8 cellular contexts compared by ENCODE assay signal in the genomic region with DNA sequence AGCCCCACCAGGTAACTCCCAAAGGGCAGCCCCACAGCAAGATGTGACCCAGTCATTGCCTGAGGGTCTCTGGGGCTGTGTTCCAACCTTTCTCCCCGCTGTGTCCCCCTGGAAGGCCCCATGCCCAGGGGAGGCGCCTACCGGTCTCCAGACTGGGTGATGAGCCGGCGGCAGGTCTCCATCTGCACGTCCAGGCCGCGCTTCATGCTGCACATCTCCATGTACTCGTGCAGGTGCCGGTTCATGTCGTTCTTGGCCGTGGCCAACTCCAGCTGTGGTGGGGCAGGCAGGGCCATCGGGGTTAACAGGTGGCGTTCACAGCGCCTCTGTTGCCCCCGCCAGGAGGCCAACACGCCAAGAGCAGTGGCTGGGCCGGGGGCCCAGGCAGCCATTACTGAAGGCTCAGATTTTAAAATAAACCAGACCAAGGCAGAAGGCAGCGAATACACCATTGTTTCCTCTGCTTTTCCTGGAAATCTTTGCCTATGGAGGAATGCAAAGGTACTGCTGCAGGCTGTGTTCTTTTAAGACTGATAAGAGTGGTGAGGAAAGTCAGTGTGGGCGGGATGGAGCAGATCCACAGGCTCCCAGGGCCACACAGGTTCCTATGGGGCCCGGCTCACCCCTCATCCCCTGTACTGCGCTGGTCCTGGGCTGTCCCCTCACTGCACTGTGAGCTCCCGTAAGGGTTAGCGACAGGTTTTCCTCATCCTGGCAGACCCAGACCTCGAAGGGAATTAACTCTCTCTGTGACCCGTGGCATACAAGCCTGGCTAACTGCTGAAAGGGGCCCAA. TPM values are rescaled to one million over a fixed set of nuclear protein-coding genes. Genes with fewer than 3 reads are reported as not detected.
A peak's percentile ranks its signal among the peaks of the same experiment; 100 is the strongest.
DNase-seq lines count a peak whose midpoint lies in the region; ATAC-seq and TF ChIP-seq lines count a peak whose summit lies in the region.

No MANE protein-coding gene starts in this region.

- peak overlapping the region; percentile 83 for H3K27ac ChIP-seq in AG04450 (ENCODE audit: low read depth, low read length)
- peak overlapping the region; percentile 65; the same call in 1 of the 2 replicates for H3K27ac ChIP-seq in IMR-90 (ENCODE audit: insufficient read depth, low read length)
- peak overlapping the region; percentile 97 for H3K27ac ChIP-seq in neutrophil

- dilution Hi-C loops in IMR-90 (cut with HindIII; ENCODE audit: low sequenced_read_pairs, unreplicated experiment) = no loop called here

- no peak for ATAC-seq in IMR-90 (ENCODE audit: low read depth)
- ATAC-seq in HG03196 (IDR thresholded peaks at IDR 0.05; ENCODE audit: unreplicated experiment) = no peak
- no peak for ATAC-seq in GM18909 (IDR thresholded peaks at IDR 0.05; ENCODE audit: poor library complexity, unreplicated experiment)

- no peak overlapping the region for H3K56ac ChIP-seq in IMR-90 (ENCODE audit: extremely low read depth, insufficient read depth, low read length)

- H3K9me1 ChIP-seq in IMR-90 (ENCODE audit: insufficient read depth, low read length) = peaks cover 4% of the 10 kb centered on the region

- 84% methylated on average over 18 of the region's 26 CpGs; no CpG with 5 or more reads in 1 of the 2 experiments for WGBS in IMR-90 (ENCODE audit: extremely low coverage in 2 of 2, insufficient read length in 1 of 2), 2 experiments

- H3K27me3 ChIP-seq in AG04450 (ENCODE audit: control insufficient read depth, insufficient read depth, low read length) = no peaks in the 10 kb centered on the region
- H3K27me3 ChIP-seq in IMR-90 (ENCODE audit: control insufficient read depth, insufficient read depth, low read length) = no peaks in the 10 kb centered on the region
- H3K27me3 ChIP-seq in endocrine pancreas (ENCODE audit: control insufficient read depth, insufficient read depth, low read length) = no peaks in the 10 kb centered on the region
- H3K27me3 ChIP-seq in neutrophil = no peaks in the 10 kb centered on the region

- intact Hi-C loops in IMR-90 (cut with micrococcal nuclease) = loop anchor here (2.0 kb wide), 1 partner anchor 71 kb away; a partner anchor contains a TSS

- peak overlapping the region; percentile 32 for H2AFZ ChIP-seq in IMR-90 (replicated peaks; ENCODE audit: low read length, poor library complexity)

- H3K4me2 ChIP-seq in IMR-90 (ENCODE audit: low read depth, low read length) = no peak overlapping the region

- H2AK5ac ChIP-seq in IMR-90 (ENCODE audit: low read depth, low read length) = no peak overlapping the region

- peak overlapping the region in 1 of 2 experiments; percentile 35; a peak in 1 of 4 replicates for H4K8ac ChIP-seq in IMR-90 (ENCODE audit: low read depth in 2 of 2, low read length in 2 of 2)

- CTCF ChIA-PET in AG04450 (lab: Charles Lee) (interaction anchor here (4.2 kb wide), 1 partner anchor 9 kb away, joined by 103 read pairs; no protein-coding TSS in a partner anchor), IMR-90 (lab: Yijun Ruan, JAX) (interaction anchor here (0.6 kb wide), 1 partner anchor 24 kb away, joined by 3 read pairs; no protein-coding TSS in a partner anchor)

- H3K4me1 ChIP-seq in IMR-90 (ENCODE audit: control insufficient read depth, insufficient read depth, low read length) (peaks cover 11% of the 10 kb centered on the region; the same call in 1 of the 2 replicates), endocrine pancreas (ENCODE audit: control insufficient read depth, insufficient read depth, low read length) (no peaks in the 10 kb centered on the region), neutrophil (ENCODE audit: control insufficient read depth in 1 of 2, insufficient read depth in 1 of 2, low read depth in 1 of 2, low read length in 1 of 2) (peaks cover 54 to 57% of the 10 kb centered on the region in 2 experiments)

- no peak for TF ChIP-seq POLR2A in IMR-90 (IDR thresholded peaks at IDR 0.05; ENCODE audit: low read depth, low read length)

- H2BK15ac ChIP-seq in IMR-90 (ENCODE audit: low read depth, low read length) = no peak overlapping the region

- peak overlapping the region; percentile 12; the same call in 1 of the 2 replicates for H2BK20ac ChIP-seq in IMR-90 (ENCODE audit: low read depth, low read length)

- H3K23ac ChIP-seq in IMR-90 (ENCODE audit: low read depth, low read length) = peak overlapping the region; percentile 35; the same call in 1 of the 2 replicates

- DNase-seq in AG04450 (ENCODE audit: low read depth, low spot score) (no peak), IMR-90 (no peak), SHP77 (lab: John Stamatoyannopoulos, UW) (no peak), NCI-H1417 (lab: John Stamatoyannopoulos, UW) (no peak)

- peak overlapping the region; percentile 72 for H3K14ac ChIP-seq in IMR-90 (replicated peaks; ENCODE audit: low read depth, low read length)

- H3K9me3 ChIP-seq in AG04450 (ENCODE audit: control insufficient read depth, insufficient read depth, low read length) (no peaks in the 10 kb centered on the region), IMR-90 (ENCODE audit: control insufficient read depth, insufficient read depth, low read length) (no peaks in the 10 kb centered on the region), endocrine pancreas (ENCODE audit: control insufficient read depth, low read length) (no peaks in the 10 kb centered on the region), neutrophil (no peaks in the 10 kb centered on the region)

- peak overlapping the region; percentile 37 for H3K4ac ChIP-seq in IMR-90 (ENCODE audit: low read depth, low read length)

- peaks cover 4 to 73% of the 10 kb centered on the region in 2 experiments for H3K79me1 ChIP-seq in IMR-90 (ENCODE audit: low read depth in 1 of 2, low read length in 2 of 2)

- no peak for TF ChIP-seq RAD21 in IMR-90 (IDR thresholded peaks at IDR 0.05; ENCODE audit: low read length)

- TF ChIP-seq CTCF in AG04450 (IDR thresholded peaks at IDR 0.05; ENCODE audit: low read depth, low read length) (no peak), IMR-90 (conservative IDR thresholded peaks at IDR 0.05; ENCODE audit: low read depth, low read length) (no peak), neutrophil (IDR thresholded peaks at IDR 0.05) (no peak)

- H3K4me3 ChIP-seq in AG04450 (ENCODE audit: low read depth, low read length) = no peak overlapping the region
- H3K4me3 ChIP-seq in IMR-90 (ENCODE audit: insufficient read depth, low read depth, low read length) = no peak overlapping the region
- no peak overlapping the region for H3K4me3 ChIP-seq in endocrine pancreas (ENCODE audit: control insufficient read depth, insufficient read depth, low read length)
- no peak overlapping the region for H3K4me3 ChIP-seq in neutrophil (ENCODE audit: low read depth in 1 of 2, low read length in 1 of 2)

- H4K91ac ChIP-seq in IMR-90 (ENCODE audit: insufficient read depth, low read depth, low read length) = peak overlapping the region; percentile 3; the same call in 1 of the 2 replicates

- 0 out of 2 replicates have a peak overlapping the region, but pooled peaks have one; percentile 11 for H2BK120ac ChIP-seq in IMR-90 (ENCODE audit: low read depth, low read length)

- in situ Hi-C loops in IMR-90 (cut with MboI; ENCODE audit: low sequenced_read_pairs) = loop anchor here (5.0 to 10.0 kb wide), 2 partner anchors 119 to 207 kb away; no protein-coding TSS in a partner anchor

- peaks cover 52% of the 10 kb centered on the region for H4K20me1 ChIP-seq in IMR-90 (ENCODE audit: insufficient read depth, low read length)

- H3K9ac ChIP-seq in IMR-90 (ENCODE audit: low read depth, low read length) (no peak overlapping the region), endocrine pancreas (ENCODE audit: control insufficient read depth, insufficient read depth, low read length) (peak overlapping the region; percentile 47)

- H3K18ac ChIP-seq in IMR-90 (ENCODE audit: low read depth, low read length) = no peak overlapping the region

- peak overlapping the region; percentile 55 for H2AK9ac ChIP-seq in IMR-90 (replicated peaks; ENCODE audit: low read depth, low read length, poor library complexity)

- no peak overlapping the region for H4K5ac ChIP-seq in IMR-90 (ENCODE audit: low read depth, low read length)

- H3K36me3 ChIP-seq in IMR-90 (ENCODE audit: control insufficient read depth, insufficient read depth, low read length) = peaks cover 57% of the 10 kb centered on the region
- H3K36me3 ChIP-seq in endocrine pancreas (ENCODE audit: control insufficient read depth, insufficient read depth, low read length) = peaks cover 4% of the 10 kb centered on the region
- H3K36me3 ChIP-seq in neutrophil = peaks cover 78% of the 10 kb centered on the region

- POLR2A ChIA-PET in AG04450 (lab: Yijun Ruan, JAX) = interaction anchor here (0.5 to 7.7 kb wide), 2 partner anchors 10 to 159 kb away, joined by 4 to 218 read pairs; a partner anchor contains a TSS
- POLR2A ChIA-PET in IMR-90 (lab: Charles Lee; ENCODE audit: unreplicated experiment) = interaction anchor here (0.6 kb wide), 1 partner anchor 9 kb away, joined by 3 read pairs; no protein-coding TSS in a partner anchor

- BruUV-seq in IMR-90 (replicated peaks; lab: Mats Ljungman, UMichigan) = no TSS peak

- no peak overlapping the region for H2BK5ac ChIP-seq in IMR-90 (ENCODE audit: low read depth, low read length, poor library complexity, severe bottlenecking)

RNA-seq across cellular contexts. Expression of a gene that starts 7.3 kb away (rescaled TPM):
- polyA plus RNA-seq in AG04450 (2011; rRNA removed) = 9,160 and 11,356 TPM in 2 replicates
- 15,456 and 19,888 TPM in 2 replicates for polyA minus RNA-seq in AG04450 (2011; rRNA and poly(A)+ RNA removed)
- 11,536 and 12,939 TPM in 2 replicates for total RNA-seq in IMR-90 (2012; rRNA removed)
- 21,893 and 22,387 TPM in 2 replicates for polyA plus RNA-seq in IMR-90 (2012; rRNA removed)
- 8,363 and 20,126 TPM in 2 replicates for polyA plus RNA-seq in IMR-90 (2012; cell fraction: cytosol; rRNA removed)
- polyA plus RNA-seq in IMR-90 (2012; cell fraction: nucleus; rRNA removed; ENCODE audit: low replicate concordance) = 5,196 and 8,980 TPM in 2 replicates

RNA-seq across cellular contexts. Expression of a gene that starts 14.3 kb away (rescaled TPM):
- polyA plus RNA-seq in AG04450 (2011; rRNA removed) = 23.8 and 24.2 TPM in 2 replicates
- polyA minus RNA-seq in AG04450 (2011; rRNA and poly(A)+ RNA removed) = 17.8 and 18.2 TPM in 2 replicates
- total RNA-seq in IMR-90 (2012; rRNA removed) = 5.6 and 5.8 TPM in 2 replicates
- 35.1 and 37.8 TPM in 2 replicates for polyA plus RNA-seq in IMR-90 (2012; rRNA removed)
- 30.6 and 33.4 TPM in 2 replicates for polyA plus RNA-seq in IMR-90 (2012; cell fraction: cytosol; rRNA removed)
- polyA plus RNA-seq in IMR-90 (2012; cell fraction: nucleus; rRNA removed; ENCODE audit: low replicate concordance) = 194 and 345 TPM in 2 replicates

RNA-seq across cellular contexts. Expression of a gene that starts 26.5 kb away (rescaled TPM):
- polyA plus RNA-seq in AG04450 (2011; rRNA removed) = 35.7 and 41.3 TPM in 2 replicates
- polyA minus RNA-seq in AG04450 (2011; rRNA and poly(A)+ RNA removed) = 31.7 and 43.9 TPM in 2 replicates
- 32.5 and 35.8 TPM in 2 replicates for total RNA-seq in IMR-90 (2012; rRNA removed)
- polyA plus RNA-seq in IMR-90 (2012; rRNA removed) = 49.9 and 51.7 TPM in 2 replicates
- 11.8 and 18.6 TPM in 2 replicates for polyA plus RNA-seq in IMR-90 (2012; cell fraction: cytosol; rRNA removed)
- 170 and 206 TPM in 2 replicates for polyA plus RNA-seq in IMR-90 (2012; cell fraction: nucleus; rRNA removed; ENCODE audit: low replicate concordance)

RNA-seq across cellular contexts. Expression of a gene that starts 47.7 kb away (rescaled TPM):
- polyA plus RNA-seq in AG04450 (2011; rRNA removed) (36.1 and 38.4 TPM in 2 replicates), IMR-90 (2012; rRNA removed) (35.6 and 40.9 TPM in 2 replicates)
- polyA minus RNA-seq in AG04450 (2011; rRNA and poly(A)+ RNA removed) = 55.6 and 63.1 TPM in 2 replicates
- 52.8 and 57.9 TPM in 2 replicates for total RNA-seq in IMR-90 (2012; rRNA removed)
- 24.1 and 33.8 TPM in 2 replicates for polyA plus RNA-seq in IMR-90 (2012; cell fraction: cytosol; rRNA removed)
- 21.1 and 24.2 TPM in 2 replicates for polyA plus RNA-seq in IMR-90 (2012; cell fraction: nucleus; rRNA removed; ENCODE audit: low replicate concordance)

RNA-seq across cellular contexts. Expression of a gene that starts 48.5 kb away (rescaled TPM):
- polyA plus RNA-seq in AG04450 (2011; rRNA removed) (120 and 165 TPM in 2 replicates), IMR-90 (2012; rRNA removed) (151 and 160 TPM in 2 replicates)
- 30.0 and 35.1 TPM in 2 replicates for polyA minus RNA-seq in AG04450 (2011; rRNA and poly(A)+ RNA removed)
- total RNA-seq in IMR-90 (2012; rRNA removed) = 80.1 and 126 TPM in 2 replicates
- polyA plus RNA-seq in IMR-90 (2012; cell fraction: cytosol; rRNA removed) = 68.0 and 178 TPM in 2 replicates
- 16.5 and 43.9 TPM in 2 replicates for polyA plus RNA-seq in IMR-90 (2012; cell fraction: nucleus; rRNA removed; ENCODE audit: low replicate concordance)
